In the genomic region with DNA sequence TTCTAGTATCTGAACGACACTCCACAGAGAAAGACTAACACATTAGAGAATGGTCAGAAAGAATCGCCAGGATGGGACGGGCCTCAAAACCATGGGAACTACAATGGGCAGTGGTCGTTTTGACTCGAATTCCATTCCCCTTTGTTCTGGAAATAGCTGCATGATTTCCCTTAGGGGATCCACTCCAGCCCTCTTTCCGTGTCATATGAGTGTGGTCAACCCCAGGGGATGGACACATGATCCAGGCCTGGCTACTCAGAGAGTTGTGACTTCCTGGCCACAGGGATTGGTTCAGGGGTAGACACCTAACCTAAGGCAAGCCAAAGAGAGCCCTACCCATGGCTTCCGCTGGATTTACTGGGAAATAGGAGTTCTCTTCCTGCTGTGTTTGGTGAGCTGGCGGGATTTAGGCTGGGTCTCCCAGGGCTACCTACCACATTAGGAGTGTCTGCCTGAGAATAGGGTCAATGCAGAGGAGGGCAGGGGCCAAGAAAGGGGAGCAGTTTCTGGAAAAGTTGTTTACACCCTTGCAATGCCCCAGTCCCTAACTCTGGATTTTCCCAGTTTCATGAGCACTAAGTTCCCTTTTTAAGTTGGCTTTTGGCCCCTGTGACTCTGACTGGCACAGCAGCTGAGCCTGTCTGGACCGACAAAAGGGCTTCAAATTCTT, we compare ENCODE assay signal across 19 cellular contexts. TPM values are rescaled to one million over a fixed set of nuclear protein-coding genes. Genes with fewer than 3 reads are reported as not detected.
DNase-seq lines count a peak whose midpoint lies in the region; ATAC-seq and TF ChIP-seq lines count a peak whose summit lies in the region.
"Had no signal": no experiment of that assay in that cellular context is flagged by ENCODE, and none has a peak within 500 bp of the region (broad histone marks: within the 10 kb centered on the region; RNA-seq: fewer than 3 reads in every experiment).

No MANE protein-coding gene starts in this region.

- H2AK5ac ChIP-seq in neuronal stem cell (ENCODE audit: low read depth, low read length), result no peak overlapping the region

- H2BK5ac ChIP-seq in neuronal stem cell (ENCODE audit: low read length), result no peak overlapping the region

- peak overlapping the region; percentile 39 for H2AFZ ChIP-seq in neuronal stem cell (ENCODE audit: low read length)
- H2AFZ ChIP-seq: PC-9 had no signal

- no peak overlapping the region for H3K4me2 ChIP-seq in neuronal stem cell (ENCODE audit: insufficient read depth, low read length, poor library complexity, severe bottlenecking)
- H3K4me2 ChIP-seq: PC-9 had no signal

- H3K18ac ChIP-seq in neuronal stem cell (ENCODE audit: low read length), result no peak overlapping the region

- H3K79me1 ChIP-seq in neuronal stem cell (ENCODE audit: low read depth, low read length), result no peaks in the 10 kb centered on the region

- no peak overlapping the region for H2BK12ac ChIP-seq in neuronal stem cell (ENCODE audit: low read length)

- no peak overlapping the region for H3K4ac ChIP-seq in neuronal stem cell (ENCODE audit: low read length)

- H2BK15ac ChIP-seq in neuronal stem cell (ENCODE audit: low read length), result no peak overlapping the region

- H3K36me3 ChIP-seq in neuronal stem cell (replicated peaks in 1 of 2; ENCODE audit: control insufficient read depth in 2 of 2, insufficient read depth in 2 of 2, low read length in 2 of 2), result no peaks in the 10 kb centered on the region
- H3K36me3 ChIP-seq: SJCRH30 had no signal

- DNase-seq in ELF-1 (ENCODE audit: low read depth, low spot score) (peak; percentile 69), MV-4-11 (lab: John Stamatoyannopoulos, UW) (peak; percentile 1), foreskin melanocyte (peak; percentile 57), neuronal stem cell (ENCODE audit: low spot score) (no peak), coronary artery (ENCODE audit: low spot score) (no peak)
- DNase-seq: Calu3, DMS79 treated with DMSO at 0.1 percent for 48 hours, H7, NCI-H1105, NCI-H1436 treated with DMSO at 0.1 percent for 48 hours, NCI-H1930, NCI-H446, NCI-H524 treated with DMSO at 0.1 percent for 48 hours, PC-9, SJCRH30 had no signal

- H3K4me3 ChIP-seq in neuronal stem cell (ENCODE audit: low read length in 2 of 2) (no peak overlapping the region), coronary artery (no peak overlapping the region)
- H3K4me3 ChIP-seq: PC-9, SJCRH30 had no signal

- peaks cover 0 to 3% (median 0%) of the 10 kb centered on the region in 3 experiments for H3K27me3 ChIP-seq in neuronal stem cell (ENCODE audit: control insufficient read depth in 3 of 3, insufficient read depth in 3 of 3, low read depth in 1 of 3, low read length in 3 of 3)
- H3K27me3 ChIP-seq: SJCRH30 had no signal

- H2BK120ac ChIP-seq in neuronal stem cell (ENCODE audit: low read depth, low read length), result no peak overlapping the region

- H3K23ac ChIP-seq in neuronal stem cell (ENCODE audit: low read depth, low read length, poor library complexity), result no peak overlapping the region

- H4K8ac ChIP-seq in neuronal stem cell (ENCODE audit: low read depth, low read length), result no peak overlapping the region

- ATAC-seq in HG02678 (IDR thresholded peaks at IDR 0.05; ENCODE audit: unreplicated experiment) (no peak), HG03571 (IDR thresholded peaks at IDR 0.05; ENCODE audit: unreplicated experiment) (no peak)
- ATAC-seq: Right ventricle myocardium inferior had no signal

- TF ChIP-seq CTCF in coronary artery (IDR thresholded peaks at IDR 0.05), result no peak

- H4K91ac ChIP-seq in neuronal stem cell (ENCODE audit: low read depth, low read length, poor library complexity), result no peak overlapping the region

- H3K4me1 ChIP-seq in neuronal stem cell (ENCODE audit: control insufficient read depth in 2 of 2, insufficient read depth in 1 of 2, low read depth in 1 of 2, low read length in 2 of 2), result peaks cover 3 to 5% of the 10 kb centered on the region in 2 donors
- H3K4me1 ChIP-seq: SJCRH30 had no signal

- no peak overlapping the region for H3K9ac ChIP-seq in neuronal stem cell (ENCODE audit: low read depth, low read length, poor library complexity)

- H3K27ac ChIP-seq in neuronal stem cell (replicated peaks; ENCODE audit: low read length) (no peak overlapping the region), coronary artery (no peak overlapping the region)
- H3K27ac ChIP-seq: HL-60, PC-9, SJCRH30 had no signal

- H3K14ac ChIP-seq in neuronal stem cell (ENCODE audit: low read length), result no peak overlapping the region

- WGBS in neuronal stem cell (ENCODE audit: extremely low coverage in 2 of 2, insufficient read length in 2 of 2, insufficient replicate concordance in 1 of 2), 2 donors, result no CpG with 5 or more reads among the region's 9 CpGs

- no peaks in the 10 kb centered on the region for H3K9me3 ChIP-seq in neuronal stem cell (replicated peaks in 1 of 2; ENCODE audit: control insufficient read depth in 2 of 2, insufficient read depth in 1 of 2, low read depth in 1 of 2, low read length in 2 of 2)
- H3K9me3 ChIP-seq: SJCRH30 had no signal

RNA-seq across cellular contexts. Expression of gene GPATCH2L, which starts 28.2 kb away (rescaled TPM):
- 19.3 TPM for polyA plus RNA-seq in neuronal stem cell (2013, experiment 1 of 2)
- polyA plus RNA-seq in neuronal stem cell (2013, experiment 2 of 2), result 18.4 TPM

Comparison
In these comparisons a context has a peak if more than half of its experiments do, and no peak if none do; other contexts are left out.
1. DNase-seq: peak in ELF-1 (single experiment), MV-4-11 (single experiment) and foreskin melanocyte (single experiment); none in neuronal stem cell (single experiment) and coronary artery (single experiment).